20 cellular contexts compared by ENCODE assay signal in the genomic region with DNA sequence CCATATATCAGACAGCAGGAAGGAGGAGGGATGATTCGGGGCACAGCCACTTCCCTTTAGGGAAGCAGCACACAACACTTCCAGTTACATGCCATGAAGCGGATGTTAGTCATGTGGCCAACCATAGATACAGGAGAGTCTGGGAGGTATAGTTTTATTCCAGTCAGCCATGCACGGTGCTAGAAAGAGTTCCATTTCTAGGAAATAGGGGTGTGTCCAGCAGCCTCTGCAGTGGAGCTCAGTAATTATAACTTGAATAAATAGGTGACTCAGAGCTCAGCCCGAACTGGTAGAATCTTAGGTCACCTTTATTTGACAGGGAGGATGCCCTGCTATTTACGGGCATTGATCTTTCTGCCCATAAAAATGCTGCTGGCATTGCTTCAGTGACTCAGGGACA.
DNase-seq lines count a peak whose midpoint lies in the region; TF ChIP-seq lines count a peak whose summit lies in the region.
"Had no signal": no experiment of that assay in that cellular context is flagged by ENCODE, and none has a peak within 500 bp of the region (broad histone marks: within the 10 kb centered on the region; RNA-seq: fewer than 3 reads in every experiment).

No MANE protein-coding gene starts in this region.

- peaks cover 36% of the 10 kb centered on the region for H3K27me3 Mint-ChIP-seq in progenitor cell of endocrine pancreas

- POLR2A ChIA-PET in HEK293 (lab: Yijun Ruan, JAX) = no interaction called here

- no peak overlapping the region for H3K27ac Mint-ChIP-seq in progenitor cell of endocrine pancreas
- H3K27ac Mint-ChIP-seq: activated CD4-positive, alpha-beta memory T cell treated with anti-CD3 and anti-CD28 coated beads for 36 hours; activated naive CD4-positive, alpha-beta T cell treated with anti-CD3 and anti-CD28 coated beads, Interleukin-2, amount 50 U/mL, for 72 hours; dendritic cell treated with granulocyte-macrophage colony-stimulating factor and Interleukin-4, amounts not matched to agents 40 ng/mL and 50 ng/mL, for 4 days; naive B cell had no signal

- CTCF ChIA-PET in HEK293 (lab: Yijun Ruan, JAX) = interaction anchor here (0.6 kb wide), 1 partner anchor 32 kb away, joined by 3 read pairs; no protein-coding TSS in a partner anchor

- H3K36me3 ChIP-seq in HEK293 (ENCODE audit: control insufficient read depth in 2 of 2, insufficient read depth in 1 of 2, low read length in 2 of 2) = no peaks in the 10 kb centered on the region
- H3K36me3 ChIP-seq: brain microvascular endothelial cell, spleen had no signal

- TF ChIP-seq CTCF in HEK293 (tag by site-specific recombination; IDR thresholded peaks at IDR 0.05) (no peak), progenitor cell of endocrine pancreas (IDR thresholded peaks at IDR 0.05; ENCODE audit: unreplicated experiment) (no peak)

- no peaks in the 10 kb centered on the region for H3K4me1 Mint-ChIP-seq in progenitor cell of endocrine pancreas (ENCODE audit: low read depth)
- H3K4me1 Mint-ChIP-seq: naive B cell had no signal

- peaks cover 1% of the 10 kb centered on the region for H3K9me3 Mint-ChIP-seq in progenitor cell of endocrine pancreas (ENCODE audit: low read depth)
- H3K9me3 Mint-ChIP-seq: dendritic cell treated with granulocyte-macrophage colony-stimulating factor and Interleukin-4, amounts not matched to agents 40 ng/mL and 50 ng/mL, for 4 days had no signal

- in situ Hi-C loops in Caki2 (cut with HindIII; ENCODE audit: low pct_unique_long_range_greater_than_20kb, low sequenced_read_pairs) = no loop called here

- H3K27ac ChIP-seq in HEK293 (ENCODE audit: extremely low read depth, low read depth, low read length) = no peak overlapping the region
- H3K27ac ChIP-seq: brain microvascular endothelial cell, spleen had no signal

- H3K4me1 ChIP-seq in HEK293 (ENCODE audit: control insufficient read depth, insufficient read depth, low read length) = no peaks in the 10 kb centered on the region
- H3K4me1 ChIP-seq: spleen had no signal

- no peaks in the 10 kb centered on the region for H3K9me3 ChIP-seq in HEK293 (ENCODE audit: control insufficient read depth, insufficient read depth, low read depth, low read length)

- DNase-seq in Caki2 (ENCODE audit: low read depth) (peak; percentile 15), SW480 (ENCODE audit: low spot score) (peak; percentile 84), islet precursor cell (peak; percentile 37), progenitor cell of endocrine pancreas (ENCODE audit: low spot score, unreplicated experiment) (no peak), NCI-H2171 (lab: John Stamatoyannopoulos, UW) (no peak), NCI-H2227 (lab: John Stamatoyannopoulos, UW; ENCODE audit: unreplicated experiment) (no peak), NCI-H2029 treated with DMSO at 0.1 percent for 48 hours (lab: John Stamatoyannopoulos, UW) (no peak)
- DNase-seq: activated CD4-positive, alpha-beta memory T cell treated with anti-CD3 and anti-CD28 coated beads for 36 hours; activated T-cell treated with anti-CD3 and anti-CD28 coated beads, Interleukin-2, amount 50 U/mL, for 4 hours; brain microvascular endothelial cell; erythroblast; glutamatergic neuron; Kasumi-1; naive B cell; NCI-H524 had no signal

- H3K36me3 Mint-ChIP-seq in progenitor cell of endocrine pancreas (ENCODE audit: insufficient read depth) = no peaks in the 10 kb centered on the region
- H3K36me3 Mint-ChIP-seq: activated CD4-positive, alpha-beta memory T cell treated with anti-CD3 and anti-CD28 coated beads for 36 hours had no signal

- H3K4me3 ChIP-seq in HEK293 (ENCODE audit: low read depth, low read length) = no peak overlapping the region
- H3K4me3 ChIP-seq: lung, spleen had no signal

- no peak overlapping the region for H3K4me3 Mint-ChIP-seq in progenitor cell of endocrine pancreas (ENCODE audit: low read depth)
- H3K4me3 Mint-ChIP-seq: activated CD4-positive, alpha-beta memory T cell treated with anti-CD3 and anti-CD28 coated beads for 36 hours; activated T-cell treated with anti-CD3 and anti-CD28 coated beads, Interleukin-2, amount 50 U/mL, for 4 hours; dendritic cell treated with granulocyte-macrophage colony-stimulating factor and Interleukin-4, amounts not matched to agents 40 ng/mL and 50 ng/mL, for 4 days had no signal

TF ChIP-seq in HEK293, 187 proteins besides CTCF, POLR2A, EP300 and RAD21:
- TF ChIP-seq, protein P1, sequence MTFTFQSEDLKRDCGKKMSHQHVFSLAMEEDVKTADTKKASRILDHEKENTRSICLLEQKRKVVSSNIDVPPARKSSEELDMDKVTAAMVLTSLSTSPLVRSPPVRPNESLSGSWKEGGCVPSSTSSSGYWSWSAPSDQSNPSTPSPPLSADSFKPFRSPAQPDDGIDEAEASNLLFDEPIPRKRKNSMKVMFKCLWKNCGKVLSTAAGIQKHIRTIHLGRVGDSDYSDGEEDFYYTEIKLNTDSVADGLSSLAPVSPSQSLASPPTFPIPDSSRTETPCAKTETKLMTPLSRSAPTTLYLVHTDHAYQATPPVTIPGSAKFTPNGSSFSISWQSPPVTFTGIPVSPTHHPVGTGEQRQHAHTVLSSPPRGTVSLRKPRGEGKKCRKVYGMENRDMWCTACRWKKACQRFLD (tag by site-specific recombination; IDR thresholded peaks at IDR 0.05) = no peak
- TF ChIP-seq ZNF23 (tag by site-specific recombination; IDR thresholded peaks at IDR 0.05; ENCODE audit: borderline replicate concordance) (no peak), ZNF560 (tag by site-specific recombination; IDR thresholded peaks at IDR 0.05; ENCODE audit: borderline replicate concordance) (no peak)
- TF ChIP-seq, protein P2, sequence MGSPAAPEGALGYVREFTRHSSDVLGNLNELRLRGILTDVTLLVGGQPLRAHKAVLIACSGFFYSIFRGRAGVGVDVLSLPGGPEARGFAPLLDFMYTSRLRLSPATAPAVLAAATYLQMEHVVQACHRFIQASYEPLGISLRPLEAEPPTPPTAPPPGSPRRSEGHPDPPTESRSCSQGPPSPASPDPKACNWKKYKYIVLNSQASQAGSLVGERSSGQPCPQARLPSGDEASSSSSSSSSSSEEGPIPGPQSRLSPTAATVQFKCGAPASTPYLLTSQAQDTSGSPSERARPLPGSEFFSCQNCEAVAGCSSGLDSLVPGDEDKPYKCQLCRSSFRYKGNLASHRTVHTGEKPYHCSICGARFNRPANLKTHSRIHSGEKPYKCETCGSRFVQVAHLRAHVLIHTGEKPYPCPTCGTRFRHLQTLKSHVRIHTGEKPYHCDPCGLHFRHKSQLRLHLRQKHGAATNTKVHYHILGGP (tag by site-specific recombination; IDR thresholded peaks at IDR 0.05) = peak; percentile 95

Comparison
In these comparisons a context has a peak if more than half of its experiments do, and no peak if none do; other contexts are left out.
1. DNase-seq: peak in Caki2 (single experiment), SW480 (single experiment) and islet precursor cell (single experiment); none in progenitor cell of endocrine pancreas (single experiment), NCI-H2171 (single experiment), NCI-H2227 (single experiment) and NCI-H2029 treated with DMSO at 0.1 percent for 48 hours (single experiment).